ENCODE assay signal across 7 cellular contexts in genomic region chr4:82797048-82797590, GRCh38.
DNase-seq lines count a peak whose midpoint lies in the region; ATAC-seq and TF ChIP-seq lines count a peak whose summit lies in the region.

No MANE protein-coding gene starts in this region.

- no peaks in the 10 kb centered on the region for H3K9me3 ChIP-seq in RWPE2 (ENCODE audit: severe bottlenecking)

- ATAC-seq in RWPE2 (ENCODE audit: low read depth) (no peak), HG03280 (IDR thresholded peaks at IDR 0.05; ENCODE audit: unreplicated experiment) (no peak)

- DNase-seq in GM12865 (ENCODE audit: low read depth) (no peak), RWPE2 (ENCODE audit: low spot score) (no peak), fibroblast of mammary gland (ENCODE audit: low read depth) (no peak), retinal pigment epithelial cell (ENCODE audit: low read depth) (no peak), GOT3 (lab: John Stamatoyannopoulos, UW) (no peak), NCI-H1694 treated with DMSO at 0.1 percent for 48 hours (lab: John Stamatoyannopoulos, UW) (no peak)

- H3K27me3 ChIP-seq in RWPE2 (ENCODE audit: insufficient read depth, poor library complexity, severe bottlenecking) = peaks cover 8% of the 10 kb centered on the region

- TF ChIP-seq CTCF in GM12865 (IDR thresholded peaks at IDR 0.05; ENCODE audit: insufficient read depth, low read depth, low read length, missing control alignments) (no peak), RWPE2 (IDR thresholded peaks at IDR 0.05; ENCODE audit: poor library complexity, severe bottlenecking) (no peak), fibroblast of mammary gland (conservative IDR thresholded peaks at IDR 0.05; ENCODE audit: control insufficient read depth, insufficient read depth, low read depth, low read length) (no peak), retinal pigment epithelial cell (conservative IDR thresholded peaks at IDR 0.05; ENCODE audit: low read depth, low read length) (no peak)

- H3K4me1 ChIP-seq in RWPE2 (ENCODE audit: insufficient read depth, poor library complexity, severe bottlenecking) = peaks cover 2% of the 10 kb centered on the region

- no peaks in the 10 kb centered on the region for H3K36me3 ChIP-seq in RWPE2 (ENCODE audit: low read depth)

- H3K4me3 ChIP-seq in GM12865 (ENCODE audit: low read depth, low read length) (peak overlapping the region; percentile 76; the same call in 1 of the 2 replicates), RWPE2 (ENCODE audit: severe bottlenecking) (peak overlapping the region; percentile 54), fibroblast of mammary gland (ENCODE audit: control insufficient read depth, low read depth, low read length) (peak overlapping the region; percentile 58), retinal pigment epithelial cell (ENCODE audit: low read length) (peak overlapping the region; percentile 66)

- H3K27ac ChIP-seq in RWPE2 (ENCODE audit: poor library complexity, severe bottlenecking) = no peak overlapping the region
